In genomic region chr6:169738204-169738971, GRCh38 we compare ENCODE assay signal across 1 cellular context.
TF ChIP-seq lines count a peak whose summit lies in the region.

No MANE protein-coding gene starts in this region.

TF ChIP-seq in K562, 482 proteins besides CTCF, POLR2A, EP300 and RAD21:
- TF ChIP-seq HES1 (IDR thresholded peaks at IDR 0.05; ENCODE audit: low read depth) (no peak), MED1 (CRISPR knock-in tag; IDR thresholded peaks at IDR 0.05; ENCODE audit: borderline replicate concordance) (no peak)
- TF ChIP-seq, protein P1, sequence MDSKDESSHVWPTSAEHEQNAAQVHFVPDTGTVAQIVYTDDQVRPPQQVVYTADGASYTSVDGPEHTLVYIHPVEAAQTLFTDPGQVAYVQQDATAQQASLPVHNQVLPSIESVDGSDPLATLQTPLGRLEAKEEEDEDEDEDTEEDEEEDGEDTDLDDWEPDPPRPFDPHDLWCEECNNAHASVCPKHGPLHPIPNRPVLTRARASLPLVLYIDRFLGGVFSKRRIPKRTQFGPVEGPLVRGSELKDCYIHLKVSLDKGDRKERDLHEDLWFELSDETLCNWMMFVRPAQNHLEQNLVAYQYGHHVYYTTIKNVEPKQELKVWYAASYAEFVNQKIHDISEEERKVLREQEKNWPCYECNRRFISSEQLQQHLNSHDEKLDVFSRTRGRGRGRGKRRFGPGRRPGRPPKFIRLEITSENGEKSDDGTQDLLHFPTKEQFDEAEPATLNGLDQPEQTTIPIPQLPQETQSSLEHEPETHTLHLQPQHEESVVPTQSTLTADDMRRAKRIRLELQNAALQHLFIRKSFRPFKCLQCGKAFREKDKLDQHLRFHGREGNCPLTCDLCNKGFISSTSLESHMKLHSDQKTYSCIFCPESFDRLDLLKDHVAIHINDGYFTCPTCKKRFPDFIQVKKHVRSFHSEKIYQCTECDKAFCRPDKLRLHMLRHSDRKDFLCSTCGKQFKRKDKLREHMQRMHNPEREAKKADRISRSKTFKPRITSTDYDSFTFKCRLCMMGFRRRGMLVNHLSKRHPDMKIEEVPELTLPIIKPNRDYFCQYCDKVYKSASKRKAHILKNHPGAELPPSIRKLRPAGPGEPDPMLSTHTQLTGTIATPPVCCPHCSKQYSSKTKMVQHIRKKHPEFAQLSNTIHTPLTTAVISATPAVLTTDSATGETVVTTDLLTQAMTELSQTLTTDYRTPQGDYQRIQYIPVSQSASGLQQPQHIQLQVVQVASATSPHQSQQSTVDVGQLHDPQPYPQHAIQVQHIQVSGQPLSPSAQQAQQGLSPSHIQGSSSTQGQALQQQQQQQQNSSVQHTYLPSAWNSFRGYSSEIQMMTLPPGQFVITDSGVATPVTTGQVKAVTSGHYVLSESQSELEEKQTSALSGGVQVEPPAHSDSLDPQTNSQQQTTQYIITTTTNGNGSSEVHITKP (IDR thresholded peaks at IDR 0.05; ENCODE audit: partially characterized antibody): no peak
